1 cellular context compared by ENCODE assay signal in the genomic region with DNA sequence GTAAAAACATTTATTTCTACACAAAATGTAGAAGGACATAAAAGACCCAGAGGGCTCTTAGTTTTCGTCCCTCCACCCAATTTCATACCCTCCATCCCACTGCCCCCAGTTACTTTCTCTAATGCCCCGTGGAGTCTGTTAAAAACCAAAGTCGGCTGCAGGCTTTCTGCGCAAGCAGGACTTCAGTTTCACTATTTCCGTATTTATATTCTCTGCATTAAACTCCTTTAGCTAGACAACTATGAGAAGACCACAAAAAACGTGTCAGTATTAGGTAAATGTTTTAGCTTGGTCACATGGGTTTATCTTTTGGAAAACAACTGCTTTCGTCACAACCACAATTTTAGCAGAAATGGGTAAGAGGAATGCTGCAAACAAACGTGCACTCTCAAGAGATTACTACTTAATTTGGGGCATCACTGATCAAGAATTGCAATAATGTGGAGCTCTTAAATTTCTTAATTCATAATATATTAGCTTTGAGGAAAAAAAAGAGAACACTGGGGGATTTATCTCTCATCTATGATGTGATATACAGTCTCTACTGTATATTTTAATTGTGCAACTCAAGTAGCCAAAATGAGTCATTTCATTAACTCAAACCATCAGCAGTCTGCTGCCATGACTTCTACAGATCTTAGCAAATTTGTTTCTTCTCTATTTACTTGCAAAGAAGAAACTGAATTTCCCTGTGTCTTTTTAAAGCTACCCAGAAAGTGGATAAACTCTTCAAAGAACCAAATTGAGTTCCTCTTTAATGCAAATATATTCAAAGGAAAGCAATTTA.
TF ChIP-seq lines count a peak whose summit lies in the region.

No MANE protein-coding gene starts in this region.

TF ChIP-seq in H1, 55 proteins besides CTCF, POLR2A, EP300 and RAD21 (continued from another document):
- TF ChIP-seq, protein P1, sequence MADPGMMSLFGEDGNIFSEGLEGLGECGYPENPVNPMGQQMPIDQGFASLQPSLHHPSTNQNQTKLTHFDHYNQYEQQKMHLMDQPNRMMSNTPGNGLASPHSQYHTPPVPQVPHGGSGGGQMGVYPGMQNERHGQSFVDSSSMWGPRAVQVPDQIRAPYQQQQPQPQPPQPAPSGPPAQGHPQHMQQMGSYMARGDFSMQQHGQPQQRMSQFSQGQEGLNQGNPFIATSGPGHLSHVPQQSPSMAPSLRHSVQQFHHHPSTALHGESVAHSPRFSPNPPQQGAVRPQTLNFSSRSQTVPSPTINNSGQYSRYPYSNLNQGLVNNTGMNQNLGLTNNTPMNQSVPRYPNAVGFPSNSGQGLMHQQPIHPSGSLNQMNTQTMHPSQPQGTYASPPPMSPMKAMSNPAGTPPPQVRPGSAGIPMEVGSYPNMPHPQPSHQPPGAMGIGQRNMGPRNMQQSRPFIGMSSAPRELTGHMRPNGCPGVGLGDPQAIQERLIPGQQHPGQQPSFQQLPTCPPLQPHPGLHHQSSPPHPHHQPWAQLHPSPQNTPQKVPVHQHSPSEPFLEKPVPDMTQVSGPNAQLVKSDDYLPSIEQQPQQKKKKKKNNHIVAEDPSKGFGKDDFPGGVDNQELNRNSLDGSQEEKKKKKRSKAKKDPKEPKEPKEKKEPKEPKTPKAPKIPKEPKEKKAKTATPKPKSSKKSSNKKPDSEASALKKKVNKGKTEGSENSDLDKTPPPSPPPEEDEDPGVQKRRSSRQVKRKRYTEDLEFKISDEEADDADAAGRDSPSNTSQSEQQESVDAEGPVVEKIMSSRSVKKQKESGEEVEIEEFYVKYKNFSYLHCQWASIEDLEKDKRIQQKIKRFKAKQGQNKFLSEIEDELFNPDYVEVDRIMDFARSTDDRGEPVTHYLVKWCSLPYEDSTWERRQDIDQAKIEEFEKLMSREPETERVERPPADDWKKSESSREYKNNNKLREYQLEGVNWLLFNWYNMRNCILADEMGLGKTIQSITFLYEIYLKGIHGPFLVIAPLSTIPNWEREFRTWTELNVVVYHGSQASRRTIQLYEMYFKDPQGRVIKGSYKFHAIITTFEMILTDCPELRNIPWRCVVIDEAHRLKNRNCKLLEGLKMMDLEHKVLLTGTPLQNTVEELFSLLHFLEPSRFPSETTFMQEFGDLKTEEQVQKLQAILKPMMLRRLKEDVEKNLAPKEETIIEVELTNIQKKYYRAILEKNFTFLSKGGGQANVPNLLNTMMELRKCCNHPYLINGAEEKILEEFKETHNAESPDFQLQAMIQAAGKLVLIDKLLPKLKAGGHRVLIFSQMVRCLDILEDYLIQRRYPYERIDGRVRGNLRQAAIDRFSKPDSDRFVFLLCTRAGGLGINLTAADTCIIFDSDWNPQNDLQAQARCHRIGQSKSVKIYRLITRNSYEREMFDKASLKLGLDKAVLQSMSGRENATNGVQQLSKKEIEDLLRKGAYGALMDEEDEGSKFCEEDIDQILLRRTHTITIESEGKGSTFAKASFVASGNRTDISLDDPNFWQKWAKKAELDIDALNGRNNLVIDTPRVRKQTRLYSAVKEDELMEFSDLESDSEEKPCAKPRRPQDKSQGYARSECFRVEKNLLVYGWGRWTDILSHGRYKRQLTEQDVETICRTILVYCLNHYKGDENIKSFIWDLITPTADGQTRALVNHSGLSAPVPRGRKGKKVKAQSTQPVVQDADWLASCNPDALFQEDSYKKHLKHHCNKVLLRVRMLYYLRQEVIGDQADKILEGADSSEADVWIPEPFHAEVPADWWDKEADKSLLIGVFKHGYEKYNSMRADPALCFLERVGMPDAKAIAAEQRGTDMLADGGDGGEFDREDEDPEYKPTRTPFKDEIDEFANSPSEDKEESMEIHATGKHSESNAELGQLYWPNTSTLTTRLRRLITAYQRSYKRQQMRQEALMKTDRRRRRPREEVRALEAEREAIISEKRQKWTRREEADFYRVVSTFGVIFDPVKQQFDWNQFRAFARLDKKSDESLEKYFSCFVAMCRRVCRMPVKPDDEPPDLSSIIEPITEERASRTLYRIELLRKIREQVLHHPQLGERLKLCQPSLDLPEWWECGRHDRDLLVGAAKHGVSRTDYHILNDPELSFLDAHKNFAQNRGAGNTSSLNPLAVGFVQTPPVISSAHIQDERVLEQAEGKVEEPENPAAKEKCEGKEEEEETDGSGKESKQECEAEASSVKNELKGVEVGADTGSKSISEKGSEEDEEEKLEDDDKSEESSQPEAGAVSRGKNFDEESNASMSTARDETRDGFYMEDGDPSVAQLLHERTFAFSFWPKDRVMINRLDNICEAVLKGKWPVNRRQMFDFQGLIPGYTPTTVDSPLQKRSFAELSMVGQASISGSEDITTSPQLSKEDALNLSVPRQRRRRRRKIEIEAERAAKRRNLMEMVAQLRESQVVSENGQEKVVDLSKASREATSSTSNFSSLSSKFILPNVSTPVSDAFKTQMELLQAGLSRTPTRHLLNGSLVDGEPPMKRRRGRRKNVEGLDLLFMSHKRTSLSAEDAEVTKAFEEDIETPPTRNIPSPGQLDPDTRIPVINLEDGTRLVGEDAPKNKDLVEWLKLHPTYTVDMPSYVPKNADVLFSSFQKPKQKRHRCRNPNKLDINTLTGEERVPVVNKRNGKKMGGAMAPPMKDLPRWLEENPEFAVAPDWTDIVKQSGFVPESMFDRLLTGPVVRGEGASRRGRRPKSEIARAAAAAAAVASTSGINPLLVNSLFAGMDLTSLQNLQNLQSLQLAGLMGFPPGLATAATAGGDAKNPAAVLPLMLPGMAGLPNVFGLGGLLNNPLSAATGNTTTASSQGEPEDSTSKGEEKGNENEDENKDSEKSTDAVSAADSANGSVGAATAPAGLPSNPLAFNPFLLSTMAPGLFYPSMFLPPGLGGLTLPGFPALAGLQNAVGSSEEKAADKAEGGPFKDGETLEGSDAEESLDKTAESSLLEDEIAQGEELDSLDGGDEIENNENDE (IDR thresholded peaks at IDR 0.05; ENCODE audit: insufficient replicate concordance, low read length), result no peak
- TF ChIP-seq RXRA (IDR thresholded peaks at IDR 0.05; ENCODE audit: insufficient read depth, low read depth, low read length) (no peak), ZNF274 (IDR thresholded peaks at IDR 0.05; ENCODE audit: borderline replicate concordance, extremely low read depth, low read length) (no peak), SP4 (IDR thresholded peaks at IDR 0.05; ENCODE audit: low read length) (no peak), EGR1 (IDR thresholded peaks at IDR 0.05; ENCODE audit: borderline replicate concordance, low read depth, low read length) (no peak), CBX8 (IDR thresholded peaks at IDR 0.05; ENCODE audit: borderline replicate concordance, low read depth, low read length) (no peak)
TF ChIP-seq in H1: peak in this region for 0.
